ENCODE assay signal across 13 cellular contexts in the genomic region with DNA sequence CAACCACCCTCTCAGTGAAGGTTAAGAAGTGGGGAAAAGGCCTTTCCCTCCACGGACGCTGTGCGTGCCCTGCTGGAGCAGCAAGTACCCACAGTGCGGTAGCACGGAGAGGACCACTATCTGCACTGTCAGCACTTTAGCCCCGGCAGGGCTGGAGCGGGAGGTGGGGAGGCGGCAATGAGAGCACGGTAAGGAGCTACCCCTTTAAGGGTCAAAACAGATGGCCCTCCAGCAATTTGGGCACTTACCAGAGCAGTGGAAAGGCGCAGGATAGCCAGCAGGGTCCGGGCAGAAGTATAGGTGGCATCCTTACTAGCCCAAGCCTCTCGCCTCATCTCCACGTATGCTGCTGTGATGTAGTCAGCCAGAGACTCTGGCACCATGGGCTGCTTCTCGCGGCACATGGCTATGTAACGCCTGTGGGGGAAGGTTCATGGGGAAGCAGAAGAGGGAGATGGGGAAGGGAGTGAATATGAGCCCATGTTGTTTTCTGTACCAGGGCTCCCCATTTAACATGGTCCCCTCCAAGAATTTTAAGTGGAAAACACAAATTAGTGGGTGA. TPM values are rescaled to one million over a fixed set of nuclear protein-coding genes. Genes with fewer than 3 reads are reported as not detected.
DNase-seq lines count a peak whose midpoint lies in the region; FAIRE-seq and TF ChIP-seq lines count a peak whose summit lies in the region.
"Had no signal": no experiment of that assay in that cellular context is flagged by ENCODE, and none has a peak within 500 bp of the region (broad histone marks: within the 10 kb centered on the region; RNA-seq: fewer than 3 reads in every experiment).

No MANE protein-coding gene starts in this region.

- no peak for FAIRE-seq in GM12892 (lab: Jason Lieb, UNC)
- no peak for FAIRE-seq in urothelium cell line (lab: Jason Lieb, UNC)

- H3K27me3 Mint-ChIP-seq in nephron progenitor cell (ENCODE audit: low read depth, poor library complexity), result peaks cover 3% of the 10 kb centered on the region
- peaks cover 0 to 8% of the 10 kb centered on the region in 2 donors for H3K27me3 Mint-ChIP-seq in CD8-positive, alpha-beta memory T cell

- no peak overlapping the region for H3K4me3 Mint-ChIP-seq in nephron progenitor cell
- no peak overlapping the region for H3K4me3 Mint-ChIP-seq in CD8-positive, alpha-beta memory T cell
- H3K4me3 Mint-ChIP-seq: activated naive CD4-positive, alpha-beta T cell treated with anti-CD3 and anti-CD28 coated beads for 36 hours had no signal

- DNase-seq in GM12892 (ENCODE audit: insufficient read length) (no peak), RWPE1 (ENCODE audit: low spot score) (no peak), nephron progenitor cell (no peak), urothelium cell line (ENCODE audit: low spot score) (no peak)
- DNase-seq in CD8-positive, alpha-beta memory T cell, result no peak
- DNase-seq: activated naive CD4-positive, alpha-beta T cell treated with anti-CD3 and anti-CD28 coated beads for 36 hours; cerebellar nuclear complex; KG1; NCI-H1436; NCI-H510A treated with DMSO at 0.1 percent for 48 hours; spleen; T1000 had no signal

- H3K4me1 ChIP-seq in CD8-positive, alpha-beta memory T cell (ENCODE audit: insufficient read depth, low read length), result peaks cover 13% of the 10 kb centered on the region

- H3K9me3 Mint-ChIP-seq in nephron progenitor cell, result no peaks in the 10 kb centered on the region
- no peaks in the 10 kb centered on the region for H3K9me3 Mint-ChIP-seq in CD8-positive, alpha-beta memory T cell
- H3K9me3 Mint-ChIP-seq: activated naive CD4-positive, alpha-beta T cell treated with anti-CD3 and anti-CD28 coated beads for 36 hours had no signal

- peak overlapping the region; percentile 58 for H3K27ac ChIP-seq in RWPE1
- no peak overlapping the region for H3K27ac ChIP-seq in CD8-positive, alpha-beta memory T cell (ENCODE audit: low read depth, low read length)
- H3K27ac ChIP-seq: spleen had no signal

- CTCF ChIA-PET in RWPE1 (lab: Yijun Ruan, JAX), result interaction anchor here (0.7 kb wide), 1 partner anchor 10 kb away, joined by 3 read pairs; no protein-coding TSS in a partner anchor
- CTCF ChIA-PET in CD8-positive, alpha-beta memory T cell (lab: Charles Lee), result no interaction called here

- no peaks in the 10 kb centered on the region for H3K27me3 ChIP-seq in CD8-positive, alpha-beta memory T cell (ENCODE audit: insufficient read depth, low read length, poor library complexity, severe bottlenecking)
- H3K27me3 ChIP-seq: esophagus muscularis mucosa, spleen had no signal

- no peaks in the 10 kb centered on the region for H3K9me3 ChIP-seq in CD8-positive, alpha-beta memory T cell (ENCODE audit: low read length)
- H3K9me3 ChIP-seq: esophagus muscularis mucosa, spleen had no signal

- H3K27ac Mint-ChIP-seq in nephron progenitor cell, result peak overlapping the region; percentile 87
- peak overlapping the region in 1 of 8 donors; percentile 5 for H3K27ac Mint-ChIP-seq in CD8-positive, alpha-beta memory T cell
- H3K27ac Mint-ChIP-seq: activated naive CD4-positive, alpha-beta T cell treated with anti-CD3 and anti-CD28 coated beads for 36 hours had no signal

- peaks cover 79% of the 10 kb centered on the region for H3K36me3 ChIP-seq in CD8-positive, alpha-beta memory T cell (ENCODE audit: insufficient read depth, low read length)

- H3K36me3 Mint-ChIP-seq in nephron progenitor cell (ENCODE audit: low read depth), result peaks cover 90% of the 10 kb centered on the region
- peaks cover 16 to 94% (median 25%) of the 10 kb centered on the region in 3 donors for H3K36me3 Mint-ChIP-seq in CD8-positive, alpha-beta memory T cell

- H3K4me3 ChIP-seq in CD8-positive, alpha-beta memory T cell (ENCODE audit: low read length), result no peak overlapping the region
- H3K4me3 ChIP-seq: esophagus muscularis mucosa, spleen had no signal

- TF ChIP-seq CTCF in RWPE1 (conservative IDR thresholded peaks at IDR 0.05; ENCODE audit: low read depth), result no peak
- TF ChIP-seq CTCF in nephron progenitor cell (IDR thresholded peaks at IDR 0.05), result no peak

- TF ChIP-seq POLR2A in GM12892 (IDR thresholded peaks at IDR 0.05; ENCODE audit: low read depth, low read length), result peak; percentile 64

- H3K4me1 Mint-ChIP-seq in nephron progenitor cell, result peaks cover 63% of the 10 kb centered on the region
- peaks cover 20 to 42% (median 38%) of the 10 kb centered on the region in 3 donors for H3K4me1 Mint-ChIP-seq in CD8-positive, alpha-beta memory T cell

- POLR2A ChIA-PET in RWPE1 (lab: Yijun Ruan, JAX; ENCODE audit: low non-redundant PET), result no interaction called here
- POLR2A ChIA-PET in CD8-positive, alpha-beta memory T cell (lab: Charles Lee), result no interaction called here

RNA-seq across cellular contexts. Expression of gene COPS6, which starts 5.2 kb away (rescaled TPM):
- polyA plus RNA-seq in GM12892 (2012; ENCODE audit: missing spikeins), result 127 TPM
- total RNA-seq in CD8-positive, alpha-beta memory T cell, result 100 to 1,000 TPM; 110 to 111 TPM
- 144 TPM for polyA plus RNA-seq in CD8-positive, alpha-beta memory T cell

RNA-seq across cellular contexts. Expression of gene MCM7, which starts 7.2 kb away (rescaled TPM):
- 151 TPM for polyA plus RNA-seq in GM12892 (2012; ENCODE audit: missing spikeins)
- 100 to 1,000 TPM; 440 to 452 TPM for total RNA-seq in CD8-positive, alpha-beta memory T cell
- polyA plus RNA-seq in CD8-positive, alpha-beta memory T cell, result 28.9 TPM

RNA-seq across cellular contexts. Expression of gene AP4M1, which starts 7.4 kb away (rescaled TPM):
- 9.6 TPM for polyA plus RNA-seq in GM12892 (2012; ENCODE audit: missing spikeins)
- total RNA-seq in CD8-positive, alpha-beta memory T cell, result 10 to 100 TPM; 13.8 to 17.3 TPM
- polyA plus RNA-seq in CD8-positive, alpha-beta memory T cell, result 5.2 TPM

RNA-seq across cellular contexts. Expression of gene ZNF3, which starts 12.5 kb away (rescaled TPM):
- polyA plus RNA-seq in GM12892 (2012; ENCODE audit: missing spikeins), result 19.0 TPM
- total RNA-seq in CD8-positive, alpha-beta memory T cell, result 10 to 100 TPM; 26.8 to 27.9 TPM
- 29.8 TPM for polyA plus RNA-seq in CD8-positive, alpha-beta memory T cell

RNA-seq across cellular contexts. Expression of gene TAF6, which starts 25.2 kb away (rescaled TPM):
- 20.1 TPM for polyA plus RNA-seq in GM12892 (2012; ENCODE audit: missing spikeins)
- 10 to 100 TPM; 75.7 to 82.3 TPM for total RNA-seq in CD8-positive, alpha-beta memory T cell
- polyA plus RNA-seq in CD8-positive, alpha-beta memory T cell, result 39.8 TPM
